In genomic region chr13:76903544-76904162, GRCh38 we compare ENCODE assay signal across 8 cellular contexts. TPM values are rescaled to one million over a fixed set of nuclear protein-coding genes. Genes with fewer than 3 reads are reported as not detected.
DNase-seq lines count a peak whose midpoint lies in the region; ATAC-seq and TF ChIP-seq lines count a peak whose summit lies in the region.

No MANE protein-coding gene starts in this region.

- ATAC-seq in GM21723 (IDR thresholded peaks at IDR 0.05; ENCODE audit: unreplicated experiment), result peak; percentile 99

- DNase-seq in EH (ENCODE audit: low read depth), result peak; percentile 74
- peak; percentile 61 for DNase-seq in KG1 (lab: John Stamatoyannopoulos, UW)
- peak; percentile 82 for DNase-seq in RKO (ENCODE audit: low spot score)
- peak; percentile 22 for DNase-seq in activated T-helper 1 cell treated with Interleukin-2 at 50 U/mL for 16 hours (ENCODE audit: low read depth)
- DNase-seq in fibroblast of peridontal ligament (ENCODE audit: extremely low read depth), result peak; percentile 90
- peak in 41 of 56 donors; percentile 2 to 80 (median 31) for DNase-seq in nucleus accumbens (lab: John Stamatoyannopoulos, UW)
- no peak for DNase-seq in type B pancreatic cell (ENCODE audit: extremely low spot score, unreplicated experiment)

- no peaks in the 10 kb centered on the region for H3K36me3 Mint-ChIP-seq in type B pancreatic cell

- H3K4me3 Mint-ChIP-seq in type B pancreatic cell, result no peak overlapping the region

- H3K4me1 Mint-ChIP-seq in type B pancreatic cell (ENCODE audit: unreplicated experiment), result peaks cover 10% of the 10 kb centered on the region

- H3K27me3 Mint-ChIP-seq in type B pancreatic cell, result peaks cover 12% of the 10 kb centered on the region

- peak; percentile 98 for TF ChIP-seq CTCF in type B pancreatic cell (conservative IDR thresholded peaks at IDR 0.05)

- no peak overlapping the region for H3K27ac Mint-ChIP-seq in type B pancreatic cell

- peaks cover 11% of the 10 kb centered on the region for H3K9me3 Mint-ChIP-seq in type B pancreatic cell

RNA-seq across cellular contexts. Expression of gene KCTD12, which starts 17.4 kb away (rescaled TPM):
- total RNA-seq in type B pancreatic cell (ENCODE audit: low replicate concordance), result 59.3 and 154 TPM in 2 replicates

RNA-seq across cellular contexts. Expression of gene ACOD1, which starts 44.7 kb away (rescaled TPM):
- not detected in 2 replicates for total RNA-seq in type B pancreatic cell (ENCODE audit: low replicate concordance)
